8 cellular contexts compared by ENCODE assay signal in the genomic region with DNA sequence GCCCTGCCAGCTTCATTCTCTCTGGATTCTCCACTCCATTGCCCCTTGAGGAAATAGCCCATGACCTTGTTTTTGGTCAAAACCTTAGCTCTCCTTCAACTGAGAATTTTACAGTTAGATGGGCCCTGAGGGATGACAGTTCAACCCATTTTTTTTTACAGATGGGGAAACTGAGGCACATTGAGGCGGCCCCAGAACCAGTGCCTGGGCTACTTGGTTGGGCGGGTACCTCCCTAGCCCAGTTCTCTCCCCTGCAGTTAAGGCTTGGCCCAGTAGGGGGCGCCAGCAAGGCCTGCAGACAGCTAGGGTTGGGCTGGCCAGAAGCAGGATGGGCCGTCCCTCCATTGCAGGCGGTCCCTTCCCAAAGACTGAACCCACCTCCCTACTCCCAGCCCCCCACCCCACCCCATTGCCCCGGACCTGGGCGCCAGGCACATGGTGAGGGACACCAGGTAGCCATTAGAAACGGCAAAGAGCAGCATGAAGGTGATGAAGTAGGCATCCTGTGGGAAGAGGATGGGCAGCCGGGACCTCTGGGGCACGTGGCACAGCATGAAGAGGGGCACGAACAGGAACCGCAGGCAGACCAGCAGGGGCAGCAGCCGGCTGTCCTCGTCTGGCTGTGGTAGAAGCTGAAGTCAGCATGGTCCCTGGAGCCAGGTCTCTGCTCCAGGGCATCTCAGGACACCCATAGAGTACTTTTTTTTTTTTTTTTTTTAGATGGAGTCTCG. TPM values are rescaled to one million over a fixed set of nuclear protein-coding genes. Genes with fewer than 3 reads are reported as not detected.
A peak's percentile ranks its signal among the peaks of the same experiment; 100 is the strongest.
DNase-seq lines count a peak whose midpoint lies in the region; ATAC-seq, FAIRE-seq and TF ChIP-seq lines count a peak whose summit lies in the region.

No MANE protein-coding gene starts in this region.

- H3K4me3 ChIP-seq in A673 (ENCODE audit: low read depth, low read length, poor library complexity, severe bottlenecking) (no peak overlapping the region), astrocyte (ENCODE audit: insufficient read depth, low read depth, low read length) (no peak overlapping the region)

- no peak overlapping the region for H3K9ac ChIP-seq in astrocyte (ENCODE audit: low read length)

- H4K20me1 ChIP-seq in astrocyte (ENCODE audit: insufficient read depth, low read length), result no peaks in the 10 kb centered on the region

- H3K79me2 ChIP-seq in astrocyte (ENCODE audit: insufficient read depth, low read length), result no peaks in the 10 kb centered on the region

- H3K9me3 ChIP-seq in A673 (ENCODE audit: low read depth, low read length, poor library complexity, severe bottlenecking) (no peaks in the 10 kb centered on the region), T-helper 17 cell (ENCODE audit: control insufficient read depth, low read length, poor library complexity, severe bottlenecking) (no peaks in the 10 kb centered on the region), astrocyte (ENCODE audit: insufficient read depth, low read depth, low read length) (no peaks in the 10 kb centered on the region)

- no TSS peak for BruUV-seq in A673 (replicated peaks; lab: Mats Ljungman, UMichigan)

- H3K4me1 Mint-ChIP-seq in T-helper 17 cell (peaks cover 2% of the 10 kb centered on the region), astrocyte (ENCODE audit: low read depth, unreplicated experiment) (peaks cover 5% of the 10 kb centered on the region)

- H3K4me1 ChIP-seq in A673 (ENCODE audit: insufficient read depth, low read length, poor library complexity, severe bottlenecking) (peaks cover 2% of the 10 kb centered on the region), astrocyte (ENCODE audit: insufficient read depth, low read length) (no peaks in the 10 kb centered on the region)

- no peak overlapping the region for H3K4me2 ChIP-seq in astrocyte (ENCODE audit: low read length)

- H3K9me3 Mint-ChIP-seq in astrocyte (ENCODE audit: unreplicated experiment), result no peaks in the 10 kb centered on the region

- POLR2A ChIA-PET in A673 (lab: Charles Lee; ENCODE audit: low non-redundant PET), result no interaction called here

- FAIRE-seq in astrocyte (lab: Jason Lieb, UNC), result no peak

- H3K27ac ChIP-seq in A673 (ENCODE audit: low read depth, low read length, poor library complexity, severe bottlenecking) (no peak overlapping the region), astrocyte (ENCODE audit: low read depth, low read length) (no peak overlapping the region)

- no peaks in the 10 kb centered on the region for H3K27me3 ChIP-seq in A673 (replicated peaks; ENCODE audit: insufficient read depth, low read depth, low read length, poor library complexity)
- H3K27me3 ChIP-seq in astrocyte (ENCODE audit: insufficient read depth, low read length), result no peaks in the 10 kb centered on the region

- peak; percentile 88 for DNase-seq in A673 (ENCODE audit: low spot score)
- peak; percentile 82 for DNase-seq in GM13977 (ENCODE audit: low spot score)
- peak; percentile 39 to 69 (median 44) for DNase-seq in T-helper 17 cell
- DNase-seq in astrocyte (ENCODE audit: low read depth), result no peak
- DNase-seq in left lobe of liver (ENCODE audit: low spot score), result no peak
- DNase-seq in stimulated activated CD8-positive, alpha-beta memory T cell treated with anti-CD3 and anti-CD28 coated beads, Interleukin-4, amount 100 ng/mL, for 48 hours, result peak; percentile 95

- H3K36me3 ChIP-seq in A673 (ENCODE audit: insufficient read depth, low read length, poor library complexity, severe bottlenecking) (peaks cover 69% of the 10 kb centered on the region), astrocyte (ENCODE audit: insufficient read depth, low read length) (no peaks in the 10 kb centered on the region)

- intact Hi-C loops in A673 (cut with micrococcal nuclease; ENCODE audit: unreplicated experiment), result no loop called here

- H3K27me3 Mint-ChIP-seq in T-helper 17 cell (no peaks in the 10 kb centered on the region), astrocyte (ENCODE audit: low read depth, unreplicated experiment) (no peaks in the 10 kb centered on the region)

- TF ChIP-seq CTCF in A673 (conservative IDR thresholded peaks at IDR 0.05; ENCODE audit: low read depth, low read length) (peak; percentile 99), GM13977 (IDR thresholded peaks at IDR 0.05; ENCODE audit: extremely low read depth, insufficient read depth, missing control alignments) (peak; percentile 92), astrocyte (IDR thresholded peaks at IDR 0.05; ENCODE audit: insufficient read depth, low read depth, low read length) (peak; percentile 29)

- in situ Hi-C loops in GM13977 (cut with MboI; ENCODE audit: low pct_unique_long_range_greater_than_20kb, low sequenced_read_pairs, unreplicated experiment), result no loop called here

- H3K4me3 Mint-ChIP-seq in T-helper 17 cell (no peak overlapping the region), astrocyte (ENCODE audit: unreplicated experiment) (no peak overlapping the region)

- no peak overlapping the region for H2AFZ ChIP-seq in astrocyte (ENCODE audit: low read depth, low read length)

- CTCF ChIA-PET in A673 (lab: Charles Lee), result interaction anchor here (0.6 to 2.2 kb wide), 6 partner anchors 8 to 49 kb away, joined by 3 to 7 read pairs (median 4); no protein-coding TSS in a partner anchor

- peak; percentile 65 for ATAC-seq in T-helper 17 cell
- peak; percentile 40 for ATAC-seq in left lobe of liver
- no peak for ATAC-seq in GM21390 (IDR thresholded peaks at IDR 0.05; ENCODE audit: unreplicated experiment)
- no peak for ATAC-seq in HG03097 (IDR thresholded peaks at IDR 0.05; ENCODE audit: low FRiP score, unreplicated experiment)

- H3K27ac Mint-ChIP-seq in T-helper 17 cell (no peak overlapping the region), astrocyte (ENCODE audit: unreplicated experiment) (no peak overlapping the region)

- H3K36me3 Mint-ChIP-seq in T-helper 17 cell (ENCODE audit: low read depth), result no peaks in the 10 kb centered on the region
- H3K36me3 Mint-ChIP-seq in astrocyte (ENCODE audit: low read depth, unreplicated experiment), result peaks cover 7% of the 10 kb centered on the region

RNA-seq across cellular contexts. Expression of gene SLC29A2, which starts 7.6 kb away (rescaled TPM):
- 60.4 and 62.4 TPM in 2 replicates for total RNA-seq in A673 (2021)
- 1 to 10 TPM; 5.4 TPM for total RNA-seq in T-helper 17 cell
- total RNA-seq in astrocyte, result 5.0 and 6.6 TPM in 2 replicates
- 0.48 TPM for total RNA-seq in left lobe of liver

RNA-seq across cellular contexts. Expression of gene B4GAT1, which starts 16.5 kb away (rescaled TPM):
- 47.1 and 53.6 TPM in 2 replicates for total RNA-seq in A673 (2021)
- total RNA-seq in T-helper 17 cell, result 1 to 10 TPM; 2.4 to 2.8 TPM
- total RNA-seq in astrocyte, result 25.2 and 28.4 TPM in 2 replicates
- 19.4 TPM for total RNA-seq in left lobe of liver

RNA-seq across cellular contexts. Expression of gene BRMS1, which starts 19.1 kb away (rescaled TPM):
- 76.8 and 93.5 TPM in 2 replicates for total RNA-seq in A673 (2021)
- 10 to 100 TPM; 44.3 to 53.9 TPM for total RNA-seq in T-helper 17 cell
- 43.5 and 47.8 TPM in 2 replicates for total RNA-seq in astrocyte
- 11.2 TPM for total RNA-seq in left lobe of liver

RNA-seq across cellular contexts. Expression of gene RIN1, which starts 27.7 kb away (rescaled TPM):
- total RNA-seq in A673 (2021), result 4.9 and 6.4 TPM in 2 replicates
- total RNA-seq in T-helper 17 cell, result 1 to 10 TPM; 1.9 to 3.4 TPM
- total RNA-seq in astrocyte, result 8.5 and 12.0 TPM in 2 replicates
- 0.93 TPM for total RNA-seq in left lobe of liver

RNA-seq across cellular contexts. Expression of gene CD248, which starts 47.1 kb away (rescaled TPM):
- total RNA-seq in A673 (2021) (97.8 and 111 TPM in 2 replicates), T-helper 17 cell (not detected), astrocyte (50.9 and 58.8 TPM in 2 replicates), left lobe of liver (0.91 TPM)

Comparison
In these comparisons a context has a peak if more than half of its experiments do, and no peak if none do; other contexts are left out.
1. DNase-seq: peak in A673 (single experiment), GM13977 (single experiment), T-helper 17 cell (3 of 3) and stimulated activated CD8-positive, alpha-beta memory T cell treated with anti-CD3 and anti-CD28 coated beads, Interleukin-4, amount 100 ng/mL, for 48 hours (single experiment); none in astrocyte (single experiment) and left lobe of liver (single experiment).
2. CTCF ChIP-seq: peak in every context shown above with its lines; median percentile 99 in A673; 92 in GM13977; 29 in astrocyte.
3. ATAC-seq: peak in T-helper 17 cell (single experiment) and left lobe of liver (single experiment); none in GM21390 (single experiment) and HG03097 (single experiment).